ENCODE assay signal across 17 cellular contexts in the genomic region with DNA sequence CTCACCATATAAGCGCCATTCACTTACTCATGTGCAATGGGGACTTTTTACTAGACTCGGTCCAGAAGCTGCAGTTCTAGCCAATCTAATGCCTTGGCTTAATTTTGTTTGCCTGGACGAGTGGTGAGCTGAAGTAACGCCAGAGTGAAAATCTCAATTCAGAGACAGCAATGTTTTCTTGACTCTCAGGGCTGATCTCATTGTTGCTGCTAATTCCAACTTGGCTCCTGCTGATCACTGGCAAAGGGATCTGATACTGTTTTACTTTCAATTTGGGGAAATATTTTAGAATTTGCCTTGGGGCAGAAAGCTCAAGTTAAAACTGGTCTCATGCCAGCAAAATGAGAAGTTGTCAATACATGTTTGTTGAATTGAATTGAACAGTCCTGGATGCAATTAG.
A peak's percentile ranks its signal among the peaks of the same experiment; 100 is the strongest.
DNase-seq lines count a peak whose midpoint lies in the region; FAIRE-seq and TF ChIP-seq lines count a peak whose summit lies in the region.
"Had no signal": no experiment of that assay in that cellular context is flagged by ENCODE, and none has a peak within 500 bp of the region (broad histone marks: within the 10 kb centered on the region; RNA-seq: fewer than 3 reads in every experiment).

No MANE protein-coding gene starts in this region.

- no peaks in the 10 kb centered on the region for H3K9me3 Mint-ChIP-seq in nephron progenitor cell

- H3K27me3 ChIP-seq in keratinocyte (ENCODE audit: control insufficient read depth, extremely low read depth, insufficient read depth, low read length) (no peaks in the 10 kb centered on the region), Peyer's patch (no peaks in the 10 kb centered on the region)
- H3K27me3 ChIP-seq: adrenal gland, dorsolateral prefrontal cortex, pancreas had no signal

- H3K4me3 ChIP-seq in coronary artery, result peak overlapping the region; percentile 28
- H3K4me3 ChIP-seq in keratinocyte (ENCODE audit: control insufficient read depth in 2 of 3, extremely low read depth in 1 of 3, insufficient read depth in 2 of 3, low read depth in 1 of 3, low read length in 3 of 3), result peak overlapping the region in 2 of 3 experiments; percentile 36 to 51
- no peak overlapping the region for H3K4me3 ChIP-seq in Peyer's patch
- H3K4me3 ChIP-seq: adrenal gland, dorsolateral prefrontal cortex, pancreas had no signal

- H2AFZ ChIP-seq in keratinocyte (ENCODE audit: control insufficient read depth, low read length), result peak overlapping the region; percentile 94

- H4K20me1 ChIP-seq in keratinocyte (ENCODE audit: control insufficient read depth, extremely low read depth, insufficient read depth, low read length), result no peaks in the 10 kb centered on the region

- H3K36me3 Mint-ChIP-seq in nephron progenitor cell (ENCODE audit: low read depth), result no peaks in the 10 kb centered on the region

- H3K27me3 Mint-ChIP-seq in nephron progenitor cell (ENCODE audit: low read depth, poor library complexity), result no peaks in the 10 kb centered on the region
- H3K27me3 Mint-ChIP-seq: B cell had no signal

- FAIRE-seq in keratinocyte (lab: Jason Lieb, UNC), result peak; percentile 29
- FAIRE-seq: H1, pancreas had no signal

- dilution Hi-C loops in keratinocyte (cut with MboI; ENCODE audit: extremely low pct_ligation_motif_present, low sequenced_read_pairs), result no loop called here

- H3K36me3 ChIP-seq in keratinocyte (ENCODE audit: control insufficient read depth in 2 of 2, extremely low read depth in 1 of 2, insufficient read depth in 2 of 2, low read length in 2 of 2) (no peaks in the 10 kb centered on the region), Peyer's patch (no peaks in the 10 kb centered on the region)
- H3K36me3 ChIP-seq: adrenal gland, pancreas had no signal

- peak overlapping the region; percentile 92 for H3K4me2 ChIP-seq in keratinocyte (ENCODE audit: control insufficient read depth, extremely low read depth, insufficient read depth, low read depth, low read length)

- no peak overlapping the region for H3K27ac ChIP-seq in coronary artery
- H3K27ac ChIP-seq in keratinocyte (ENCODE audit: control insufficient read depth, insufficient read depth, low read length), result no peak overlapping the region
- H3K27ac ChIP-seq in Peyer's patch, result no peak overlapping the region
- H3K27ac ChIP-seq: adrenal gland, dorsolateral prefrontal cortex, pancreas had no signal

- H3K4me1 ChIP-seq in keratinocyte (ENCODE audit: control insufficient read depth, extremely low read depth, insufficient read depth, low read length) (peaks cover 7% of the 10 kb centered on the region), Peyer's patch (no peaks in the 10 kb centered on the region)
- H3K4me1 ChIP-seq: adrenal gland, pancreas had no signal

- no peak overlapping the region for H3K4me3 Mint-ChIP-seq in nephron progenitor cell
- H3K4me3 Mint-ChIP-seq: B cell had no signal

- no peaks in the 10 kb centered on the region for H3K9me1 ChIP-seq in keratinocyte (ENCODE audit: control insufficient read depth, extremely low read depth, insufficient read depth, low read length)

- no peak for TF ChIP-seq POLR2A in Peyer's patch (IDR thresholded peaks at IDR 0.05)

- peak; percentile 22 for DNase-seq in AG09319 (ENCODE audit: extremely low read depth, low read depth)
- peak; percentile 100 for DNase-seq in NCI-H146 (lab: John Stamatoyannopoulos, UW)
- no peak for DNase-seq in coronary artery (ENCODE audit: low spot score)
- DNase-seq in keratinocyte (ENCODE audit: low read depth, low spot score), result no peak
- no peak for DNase-seq in Peyer's patch
- no peak for DNase-seq in activated naive CD4-positive, alpha-beta T cell (lab: John Stamatoyannopoulos, UW)
- no peak for DNase-seq in nephron progenitor cell
- no peak for DNase-seq in NAMALWA (ENCODE audit: low spot score)
- DNase-seq: adrenal gland; DMS 273 treated with DMSO at 0.1 percent for 48 hours; dorsolateral prefrontal cortex; NCI-H2029; NK-92 treated with Interleukin-12 subunit alpha and Interleukin-12 subunit beta, amount 100 ng/mL, for 24 hours; pancreas; SIG-M5 had no signal

- no peaks in the 10 kb centered on the region for H3K79me2 ChIP-seq in keratinocyte (ENCODE audit: control insufficient read depth, insufficient read depth, low read length)

- TF ChIP-seq CTCF in AG09319 (IDR thresholded peaks at IDR 0.05; ENCODE audit: low read depth, low read length), result no peak
- no peak for TF ChIP-seq CTCF in coronary artery (IDR thresholded peaks at IDR 0.05)
- TF ChIP-seq CTCF in keratinocyte (optimal IDR thresholded peaks at IDR 0.05 in 1 of 3, IDR thresholded peaks at IDR 0.05 in 1 of 3, conservative IDR thresholded peaks at IDR 0.05 in 1 of 3; ENCODE audit: extremely low read depth in 1 of 3, insufficient read depth in 2 of 3, low read length in 3 of 3), result no peak
- TF ChIP-seq CTCF in Peyer's patch (IDR thresholded peaks at IDR 0.05), result no peak
- TF ChIP-seq CTCF in nephron progenitor cell (IDR thresholded peaks at IDR 0.05), result no peak

- H3K9me3 ChIP-seq in keratinocyte (ENCODE audit: control insufficient read depth, low read depth, low read length) (no peaks in the 10 kb centered on the region), Peyer's patch (no peaks in the 10 kb centered on the region)
- H3K9me3 ChIP-seq: adrenal gland, pancreas had no signal

- H3K9ac ChIP-seq in keratinocyte (ENCODE audit: control insufficient read depth, extremely low read depth, insufficient read depth, low read length), result no peak overlapping the region

- H3K27ac Mint-ChIP-seq in nephron progenitor cell, result no peak overlapping the region
- H3K27ac Mint-ChIP-seq: B cell had no signal

- no peaks in the 10 kb centered on the region for H3K4me1 Mint-ChIP-seq in nephron progenitor cell
- H3K4me1 Mint-ChIP-seq: B cell had no signal

Comparison
In these comparisons a context has a peak if more than half of its experiments do, and no peak if none do; other contexts are left out.
1. DNase-seq: peak in AG09319 (single experiment) and NCI-H146 (single experiment); none in coronary artery (single experiment), keratinocyte (single experiment), Peyer's patch (0 of 3), activated naive CD4-positive, alpha-beta T cell (0 of 4), nephron progenitor cell (single experiment) and NAMALWA (single experiment).
2. H3K4me3 ChIP-seq: peak in coronary artery (single experiment) and keratinocyte (2 of 3); none in Peyer's patch (0 of 4).